Comparison of ENCODE assay signal across 1 cellular context in the genomic region with DNA sequence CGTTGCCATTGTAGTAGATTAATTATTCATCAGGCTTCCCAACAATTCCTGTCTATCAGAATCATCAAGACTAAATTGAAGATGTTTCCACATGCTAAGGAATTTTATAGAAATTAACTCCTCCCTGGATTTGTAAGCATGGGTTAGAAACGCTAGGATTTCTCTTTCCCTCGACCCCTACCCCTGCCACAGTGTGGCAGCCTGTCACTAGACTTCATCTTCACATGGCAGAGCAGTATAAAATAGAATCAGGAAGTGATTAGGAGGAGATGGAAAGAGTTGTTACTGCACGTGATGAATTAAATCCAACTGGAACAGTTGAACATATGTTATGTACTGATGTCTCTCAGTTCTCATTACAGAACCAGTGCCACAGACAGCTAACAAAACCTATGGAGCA.
TF ChIP-seq lines count a peak whose summit lies in the region.

No MANE protein-coding gene starts in this region.

TF ChIP-seq in HEK293, 187 proteins besides CTCF, POLR2A, EP300 and RAD21 (continued from another document and continues in another):
- TF ChIP-seq, protein P1, sequence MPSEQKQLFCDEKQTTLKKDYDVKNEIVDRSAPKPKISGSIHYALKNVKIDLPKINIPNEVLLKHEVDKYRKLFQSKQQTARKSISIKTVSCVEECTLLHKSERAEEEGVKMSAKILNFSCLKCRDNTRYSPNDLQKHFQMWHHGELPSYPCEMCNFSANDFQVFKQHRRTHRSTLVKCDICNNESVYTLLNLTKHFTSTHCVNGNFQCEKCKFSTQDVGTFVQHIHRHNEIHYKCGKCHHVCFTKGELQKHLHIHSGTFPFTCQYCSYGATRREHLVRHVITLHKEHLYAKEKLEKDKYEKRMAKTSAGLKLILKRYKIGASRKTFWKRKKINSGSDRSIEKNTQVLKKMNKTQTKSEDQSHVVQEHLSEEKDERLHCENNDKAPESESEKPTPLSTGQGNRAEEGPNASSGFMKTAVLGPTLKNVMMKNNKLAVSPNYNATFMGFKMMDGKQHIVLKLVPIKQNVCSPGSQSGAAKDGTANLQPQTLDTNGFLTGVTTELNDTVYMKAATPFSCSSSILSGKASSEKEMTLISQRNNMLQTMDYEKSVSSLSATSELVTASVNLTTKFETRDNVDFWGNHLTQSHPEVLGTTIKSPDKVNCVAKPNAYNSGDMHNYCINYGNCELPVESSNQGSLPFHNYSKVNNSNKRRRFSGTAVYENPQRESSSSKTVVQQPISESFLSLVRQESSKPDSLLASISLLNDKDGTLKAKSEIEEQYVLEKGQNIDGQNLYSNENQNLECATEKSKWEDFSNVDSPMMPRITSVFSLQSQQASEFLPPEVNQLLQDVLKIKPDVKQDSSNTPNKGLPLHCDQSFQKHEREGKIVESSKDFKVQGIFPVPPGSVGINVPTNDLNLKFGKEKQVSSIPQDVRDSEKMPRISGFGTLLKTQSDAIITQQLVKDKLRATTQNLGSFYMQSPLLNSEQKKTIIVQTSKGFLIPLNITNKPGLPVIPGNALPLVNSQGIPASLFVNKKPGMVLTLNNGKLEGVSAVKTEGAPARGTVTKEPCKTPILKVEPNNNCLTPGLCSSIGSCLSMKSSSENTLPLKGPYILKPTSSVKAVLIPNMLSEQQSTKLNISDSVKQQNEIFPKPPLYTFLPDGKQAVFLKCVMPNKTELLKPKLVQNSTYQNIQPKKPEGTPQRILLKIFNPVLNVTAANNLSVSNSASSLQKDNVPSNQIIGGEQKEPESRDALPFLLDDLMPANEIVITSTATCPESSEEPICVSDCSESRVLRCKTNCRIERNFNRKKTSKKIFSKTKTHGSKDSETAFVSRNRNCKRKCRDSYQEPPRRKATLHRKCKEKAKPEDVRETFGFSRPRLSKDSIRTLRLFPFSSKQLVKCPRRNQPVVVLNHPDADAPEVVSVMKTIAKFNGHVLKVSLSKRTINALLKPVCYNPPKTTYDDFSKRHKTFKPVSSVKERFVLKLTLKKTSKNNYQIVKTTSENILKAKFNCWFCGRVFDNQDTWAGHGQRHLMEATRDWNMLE (tag by site-specific recombination; conservative IDR thresholded peaks at IDR 0.05; ENCODE audit: low read depth): no peak
- TF ChIP-seq, protein P2, sequence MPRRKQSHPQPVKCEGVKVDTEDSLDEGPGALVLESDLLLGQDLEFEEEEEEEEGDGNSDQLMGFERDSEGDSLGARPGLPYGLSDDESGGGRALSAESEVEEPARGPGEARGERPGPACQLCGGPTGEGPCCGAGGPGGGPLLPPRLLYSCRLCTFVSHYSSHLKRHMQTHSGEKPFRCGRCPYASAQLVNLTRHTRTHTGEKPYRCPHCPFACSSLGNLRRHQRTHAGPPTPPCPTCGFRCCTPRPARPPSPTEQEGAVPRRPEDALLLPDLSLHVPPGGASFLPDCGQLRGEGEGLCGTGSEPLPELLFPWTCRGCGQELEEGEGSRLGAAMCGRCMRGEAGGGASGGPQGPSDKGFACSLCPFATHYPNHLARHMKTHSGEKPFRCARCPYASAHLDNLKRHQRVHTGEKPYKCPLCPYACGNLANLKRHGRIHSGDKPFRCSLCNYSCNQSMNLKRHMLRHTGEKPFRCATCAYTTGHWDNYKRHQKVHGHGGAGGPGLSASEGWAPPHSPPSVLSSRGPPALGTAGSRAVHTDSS (tag by site-specific recombination; IDR thresholded peaks at IDR 0.05): no peak
- peak; percentile 45 for TF ChIP-seq ZNF654 (tag by site-specific recombination; IDR thresholded peaks at IDR 0.05; ENCODE audit: low read depth)
- TF ChIP-seq ZNF423 (tag by site-specific recombination; IDR thresholded peaks at IDR 0.05): no peak
- TF ChIP-seq ZNF530 (tag by site-specific recombination; IDR thresholded peaks at IDR 0.05; ENCODE audit: low read depth): no peak
- TF ChIP-seq, protein P3, sequence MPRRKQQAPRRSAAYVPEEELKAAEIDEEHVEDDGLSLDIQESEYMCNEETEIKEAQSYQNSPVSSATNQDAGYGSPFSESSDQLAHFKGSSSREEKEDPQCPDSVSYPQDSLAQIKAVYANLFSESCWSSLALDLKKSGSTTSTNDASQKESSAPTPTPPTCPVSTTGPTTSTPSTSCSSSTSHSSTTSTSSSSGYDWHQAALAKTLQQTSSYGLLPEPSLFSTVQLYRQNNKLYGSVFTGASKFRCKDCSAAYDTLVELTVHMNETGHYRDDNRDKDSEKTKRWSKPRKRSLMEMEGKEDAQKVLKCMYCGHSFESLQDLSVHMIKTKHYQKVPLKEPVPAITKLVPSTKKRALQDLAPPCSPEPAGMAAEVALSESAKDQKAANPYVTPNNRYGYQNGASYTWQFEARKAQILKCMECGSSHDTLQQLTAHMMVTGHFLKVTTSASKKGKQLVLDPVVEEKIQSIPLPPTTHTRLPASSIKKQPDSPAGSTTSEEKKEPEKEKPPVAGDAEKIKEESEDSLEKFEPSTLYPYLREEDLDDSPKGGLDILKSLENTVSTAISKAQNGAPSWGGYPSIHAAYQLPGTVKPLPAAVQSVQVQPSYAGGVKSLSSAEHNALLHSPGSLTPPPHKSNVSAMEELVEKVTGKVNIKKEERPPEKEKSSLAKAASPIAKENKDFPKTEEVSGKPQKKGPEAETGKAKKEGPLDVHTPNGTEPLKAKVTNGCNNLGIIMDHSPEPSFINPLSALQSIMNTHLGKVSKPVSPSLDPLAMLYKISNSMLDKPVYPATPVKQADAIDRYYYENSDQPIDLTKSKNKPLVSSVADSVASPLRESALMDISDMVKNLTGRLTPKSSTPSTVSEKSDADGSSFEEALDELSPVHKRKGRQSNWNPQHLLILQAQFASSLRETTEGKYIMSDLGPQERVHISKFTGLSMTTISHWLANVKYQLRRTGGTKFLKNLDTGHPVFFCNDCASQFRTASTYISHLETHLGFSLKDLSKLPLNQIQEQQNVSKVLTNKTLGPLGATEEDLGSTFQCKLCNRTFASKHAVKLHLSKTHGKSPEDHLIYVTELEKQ (tag by site-specific recombination; IDR thresholded peaks at IDR 0.05; ENCODE audit: borderline replicate concordance): no peak
- TF ChIP-seq, protein P4, sequence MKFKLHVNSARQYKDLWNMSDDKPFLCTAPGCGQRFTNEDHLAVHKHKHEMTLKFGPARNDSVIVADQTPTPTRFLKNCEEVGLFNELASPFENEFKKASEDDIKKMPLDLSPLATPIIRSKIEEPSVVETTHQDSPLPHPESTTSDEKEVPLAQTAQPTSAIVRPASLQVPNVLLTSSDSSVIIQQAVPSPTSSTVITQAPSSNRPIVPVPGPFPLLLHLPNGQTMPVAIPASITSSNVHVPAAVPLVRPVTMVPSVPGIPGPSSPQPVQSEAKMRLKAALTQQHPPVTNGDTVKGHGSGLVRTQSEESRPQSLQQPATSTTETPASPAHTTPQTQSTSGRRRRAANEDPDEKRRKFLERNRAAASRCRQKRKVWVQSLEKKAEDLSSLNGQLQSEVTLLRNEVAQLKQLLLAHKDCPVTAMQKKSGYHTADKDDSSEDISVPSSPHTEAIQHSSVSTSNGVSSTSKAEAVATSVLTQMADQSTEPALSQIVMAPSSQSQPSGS (tag by site-specific recombination; IDR thresholded peaks at IDR 0.05; ENCODE audit: low read depth): no peak
- TF ChIP-seq ZBTB17 (tag by site-specific recombination; IDR thresholded peaks at IDR 0.05): peak; percentile 41; the same call in 1 of the 2 replicates
- no peak for TF ChIP-seq ZNF510 (tag by site-specific recombination; IDR thresholded peaks at IDR 0.05; ENCODE audit: insufficient replicate concordance)
- TF ChIP-seq SCRT1 (tag by site-specific recombination; IDR thresholded peaks at IDR 0.05; ENCODE audit: borderline replicate concordance): no peak
- no peak for TF ChIP-seq ZNF514 (tag by site-specific recombination; IDR thresholded peaks at IDR 0.05)
- TF ChIP-seq ZBTB8A (tag by site-specific recombination; IDR thresholded peaks at IDR 0.05): no peak
- TF ChIP-seq SETDB1 (IDR thresholded peaks at IDR 0.05; ENCODE audit: insufficient read length, low read length): no peak
- no peak for TF ChIP-seq ZNF140 (tag by site-specific recombination; IDR thresholded peaks at IDR 0.05)
- TF ChIP-seq, protein P5, sequence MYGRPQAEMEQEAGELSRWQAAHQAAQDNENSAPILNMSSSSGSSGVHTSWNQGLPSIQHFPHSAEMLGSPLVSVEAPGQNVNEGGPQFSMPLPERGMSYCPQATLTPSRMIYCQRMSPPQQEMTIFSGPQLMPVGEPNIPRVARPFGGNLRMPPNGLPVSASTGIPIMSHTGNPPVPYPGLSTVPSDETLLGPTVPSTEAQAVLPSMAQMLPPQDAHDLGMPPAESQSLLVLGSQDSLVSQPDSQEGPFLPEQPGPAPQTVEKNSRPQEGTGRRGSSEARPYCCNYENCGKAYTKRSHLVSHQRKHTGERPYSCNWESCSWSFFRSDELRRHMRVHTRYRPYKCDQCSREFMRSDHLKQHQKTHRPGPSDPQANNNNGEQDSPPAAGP (tag by site-specific recombination; IDR thresholded peaks at IDR 0.05): no peak
- TF ChIP-seq, protein P6, sequence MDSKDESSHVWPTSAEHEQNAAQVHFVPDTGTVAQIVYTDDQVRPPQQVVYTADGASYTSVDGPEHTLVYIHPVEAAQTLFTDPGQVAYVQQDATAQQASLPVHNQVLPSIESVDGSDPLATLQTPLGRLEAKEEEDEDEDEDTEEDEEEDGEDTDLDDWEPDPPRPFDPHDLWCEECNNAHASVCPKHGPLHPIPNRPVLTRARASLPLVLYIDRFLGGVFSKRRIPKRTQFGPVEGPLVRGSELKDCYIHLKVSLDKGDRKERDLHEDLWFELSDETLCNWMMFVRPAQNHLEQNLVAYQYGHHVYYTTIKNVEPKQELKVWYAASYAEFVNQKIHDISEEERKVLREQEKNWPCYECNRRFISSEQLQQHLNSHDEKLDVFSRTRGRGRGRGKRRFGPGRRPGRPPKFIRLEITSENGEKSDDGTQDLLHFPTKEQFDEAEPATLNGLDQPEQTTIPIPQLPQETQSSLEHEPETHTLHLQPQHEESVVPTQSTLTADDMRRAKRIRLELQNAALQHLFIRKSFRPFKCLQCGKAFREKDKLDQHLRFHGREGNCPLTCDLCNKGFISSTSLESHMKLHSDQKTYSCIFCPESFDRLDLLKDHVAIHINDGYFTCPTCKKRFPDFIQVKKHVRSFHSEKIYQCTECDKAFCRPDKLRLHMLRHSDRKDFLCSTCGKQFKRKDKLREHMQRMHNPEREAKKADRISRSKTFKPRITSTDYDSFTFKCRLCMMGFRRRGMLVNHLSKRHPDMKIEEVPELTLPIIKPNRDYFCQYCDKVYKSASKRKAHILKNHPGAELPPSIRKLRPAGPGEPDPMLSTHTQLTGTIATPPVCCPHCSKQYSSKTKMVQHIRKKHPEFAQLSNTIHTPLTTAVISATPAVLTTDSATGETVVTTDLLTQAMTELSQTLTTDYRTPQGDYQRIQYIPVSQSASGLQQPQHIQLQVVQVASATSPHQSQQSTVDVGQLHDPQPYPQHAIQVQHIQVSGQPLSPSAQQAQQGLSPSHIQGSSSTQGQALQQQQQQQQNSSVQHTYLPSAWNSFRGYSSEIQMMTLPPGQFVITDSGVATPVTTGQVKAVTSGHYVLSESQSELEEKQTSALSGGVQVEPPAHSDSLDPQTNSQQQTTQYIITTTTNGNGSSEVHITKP (tag by site-specific recombination; IDR thresholded peaks at IDR 0.05): peak; percentile 84
- TF ChIP-seq, protein P7, sequence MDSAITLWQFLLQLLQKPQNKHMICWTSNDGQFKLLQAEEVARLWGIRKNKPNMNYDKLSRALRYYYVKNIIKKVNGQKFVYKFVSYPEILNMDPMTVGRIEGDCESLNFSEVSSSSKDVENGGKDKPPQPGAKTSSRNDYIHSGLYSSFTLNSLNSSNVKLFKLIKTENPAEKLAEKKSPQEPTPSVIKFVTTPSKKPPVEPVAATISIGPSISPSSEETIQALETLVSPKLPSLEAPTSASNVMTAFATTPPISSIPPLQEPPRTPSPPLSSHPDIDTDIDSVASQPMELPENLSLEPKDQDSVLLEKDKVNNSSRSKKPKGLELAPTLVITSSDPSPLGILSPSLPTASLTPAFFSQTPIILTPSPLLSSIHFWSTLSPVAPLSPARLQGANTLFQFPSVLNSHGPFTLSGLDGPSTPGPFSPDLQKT (IDR thresholded peaks at IDR 0.05; ENCODE audit: borderline replicate concordance, low read depth, low read length): no peak
- TF ChIP-seq ZNF394 (tag by site-specific recombination; IDR thresholded peaks at IDR 0.05; ENCODE audit: borderline replicate concordance): no peak
- no peak for TF ChIP-seq OVOL3 (tag by site-specific recombination; IDR thresholded peaks at IDR 0.05)
- no peak for TF ChIP-seq HOXC10 (CRISPR knock-in tag; IDR thresholded peaks at IDR 0.05)
- no peak for TF ChIP-seq ZFP3 (tag by site-specific recombination; IDR thresholded peaks at IDR 0.05; ENCODE audit: low read depth)
- no peak for TF ChIP-seq ZNF169 (tag by site-specific recombination; IDR thresholded peaks at IDR 0.05)
- no peak for TF ChIP-seq ZSCAN30 (tag by site-specific recombination; IDR thresholded peaks at IDR 0.05)
- TF ChIP-seq, protein P8, sequence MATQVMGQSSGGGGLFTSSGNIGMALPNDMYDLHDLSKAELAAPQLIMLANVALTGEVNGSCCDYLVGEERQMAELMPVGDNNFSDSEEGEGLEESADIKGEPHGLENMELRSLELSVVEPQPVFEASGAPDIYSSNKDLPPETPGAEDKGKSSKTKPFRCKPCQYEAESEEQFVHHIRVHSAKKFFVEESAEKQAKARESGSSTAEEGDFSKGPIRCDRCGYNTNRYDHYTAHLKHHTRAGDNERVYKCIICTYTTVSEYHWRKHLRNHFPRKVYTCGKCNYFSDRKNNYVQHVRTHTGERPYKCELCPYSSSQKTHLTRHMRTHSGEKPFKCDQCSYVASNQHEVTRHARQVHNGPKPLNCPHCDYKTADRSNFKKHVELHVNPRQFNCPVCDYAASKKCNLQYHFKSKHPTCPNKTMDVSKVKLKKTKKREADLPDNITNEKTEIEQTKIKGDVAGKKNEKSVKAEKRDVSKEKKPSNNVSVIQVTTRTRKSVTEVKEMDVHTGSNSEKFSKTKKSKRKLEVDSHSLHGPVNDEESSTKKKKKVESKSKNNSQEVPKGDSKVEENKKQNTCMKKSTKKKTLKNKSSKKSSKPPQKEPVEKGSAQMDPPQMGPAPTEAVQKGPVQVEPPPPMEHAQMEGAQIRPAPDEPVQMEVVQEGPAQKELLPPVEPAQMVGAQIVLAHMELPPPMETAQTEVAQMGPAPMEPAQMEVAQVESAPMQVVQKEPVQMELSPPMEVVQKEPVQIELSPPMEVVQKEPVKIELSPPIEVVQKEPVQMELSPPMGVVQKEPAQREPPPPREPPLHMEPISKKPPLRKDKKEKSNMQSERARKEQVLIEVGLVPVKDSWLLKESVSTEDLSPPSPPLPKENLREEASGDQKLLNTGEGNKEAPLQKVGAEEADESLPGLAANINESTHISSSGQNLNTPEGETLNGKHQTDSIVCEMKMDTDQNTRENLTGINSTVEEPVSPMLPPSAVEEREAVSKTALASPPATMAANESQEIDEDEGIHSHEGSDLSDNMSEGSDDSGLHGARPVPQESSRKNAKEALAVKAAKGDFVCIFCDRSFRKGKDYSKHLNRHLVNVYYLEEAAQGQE (tag by site-specific recombination; IDR thresholded peaks at IDR 0.05): no peak
- TF ChIP-seq GLIS2 (tag by site-specific recombination; IDR thresholded peaks at IDR 0.05): no peak
- TF ChIP-seq, protein P9, sequence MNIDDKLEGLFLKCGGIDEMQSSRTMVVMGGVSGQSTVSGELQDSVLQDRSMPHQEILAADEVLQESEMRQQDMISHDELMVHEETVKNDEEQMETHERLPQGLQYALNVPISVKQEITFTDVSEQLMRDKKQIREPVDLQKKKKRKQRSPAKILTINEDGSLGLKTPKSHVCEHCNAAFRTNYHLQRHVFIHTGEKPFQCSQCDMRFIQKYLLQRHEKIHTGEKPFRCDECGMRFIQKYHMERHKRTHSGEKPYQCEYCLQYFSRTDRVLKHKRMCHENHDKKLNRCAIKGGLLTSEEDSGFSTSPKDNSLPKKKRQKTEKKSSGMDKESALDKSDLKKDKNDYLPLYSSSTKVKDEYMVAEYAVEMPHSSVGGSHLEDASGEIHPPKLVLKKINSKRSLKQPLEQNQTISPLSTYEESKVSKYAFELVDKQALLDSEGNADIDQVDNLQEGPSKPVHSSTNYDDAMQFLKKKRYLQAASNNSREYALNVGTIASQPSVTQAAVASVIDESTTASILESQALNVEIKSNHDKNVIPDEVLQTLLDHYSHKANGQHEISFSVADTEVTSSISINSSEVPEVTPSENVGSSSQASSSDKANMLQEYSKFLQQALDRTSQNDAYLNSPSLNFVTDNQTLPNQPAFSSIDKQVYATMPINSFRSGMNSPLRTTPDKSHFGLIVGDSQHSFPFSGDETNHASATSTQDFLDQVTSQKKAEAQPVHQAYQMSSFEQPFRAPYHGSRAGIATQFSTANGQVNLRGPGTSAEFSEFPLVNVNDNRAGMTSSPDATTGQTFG (tag by site-specific recombination; IDR thresholded peaks at IDR 0.05; ENCODE audit: borderline replicate concordance): no peak
